In genomic region chr2:238716171-238716570, GRCh38 we compare ENCODE assay signal across 15 cellular contexts.
A peak's percentile ranks its signal among the peaks of the same experiment; 100 is the strongest.
DNase-seq lines count a peak whose midpoint lies in the region; ATAC-seq and TF ChIP-seq lines count a peak whose summit lies in the region.
"Had no signal": no experiment of that assay in that cellular context is flagged by ENCODE, and none has a peak within 500 bp of the region (broad histone marks: within the 10 kb centered on the region; RNA-seq: fewer than 3 reads in every experiment).

No MANE protein-coding gene starts in this region.

- H3K9me3 Mint-ChIP-seq in activated CD4-positive, alpha-beta T cell treated with anti-CD3 and anti-CD28 coated beads, Interleukin-2, amount 10 ng/mL, durations not matched to agents 24 days and 14 days = no peaks in the 10 kb centered on the region
- H3K9me3 Mint-ChIP-seq in activated T-helper 17 cell treated with anti-CD3 and anti-CD28 coated beads, Interleukin-2, amount 50 U/mL, for 72 hours = no peaks in the 10 kb centered on the region
- H3K9me3 Mint-ChIP-seq: CD8-positive, alpha-beta T cell; H9 had no signal

- H3K36me3 ChIP-seq in lung (ENCODE audit: control insufficient read depth in 2 of 2, insufficient read depth in 2 of 2, low read length in 2 of 2) (no peaks in the 10 kb centered on the region), H7 (replicated peaks; ENCODE audit: control insufficient read depth, insufficient read depth, low read length) (no peaks in the 10 kb centered on the region)
- H3K36me3 ChIP-seq: BLaER1 treated with 17β-estradiol and CSF1 and Interleukin-3, amounts not matched to agents 10 nM and 100 nM had no signal

- TF ChIP-seq CTCF in lung (IDR thresholded peaks at IDR 0.05; ENCODE audit: control extremely low read depth, extremely low read depth) = no peak

- peaks cover 0 to 5% of the 10 kb centered on the region in 2 donors for H3K9me3 ChIP-seq in lung (ENCODE audit: control insufficient read depth in 2 of 2, insufficient read depth in 1 of 2, low read length in 1 of 2)

- H3K27ac ChIP-seq in lung (ENCODE audit: low read depth in 1 of 2, low read length in 1 of 2) = no peak overlapping the region
- H3K27ac ChIP-seq: BLaER1 treated with 17β-estradiol and CSF1 and Interleukin-3, amounts not matched to agents 10 nM and 100 nM; GM23248 had no signal

- H3K27me3 ChIP-seq in lung (ENCODE audit: control insufficient read depth, insufficient read depth) (no peaks in the 10 kb centered on the region), H7 (ENCODE audit: control insufficient read depth, insufficient read depth, low read length) (no peaks in the 10 kb centered on the region)
- H3K27me3 ChIP-seq: BLaER1 treated with 17β-estradiol and CSF1 and Interleukin-3, amounts not matched to agents 10 nM and 100 nM had no signal

- no peaks in the 10 kb centered on the region for H3K36me3 Mint-ChIP-seq in activated CD4-positive, alpha-beta T cell treated with anti-CD3 and anti-CD28 coated beads, Interleukin-2, amount 10 ng/mL, durations not matched to agents 24 days and 14 days (ENCODE audit: low read depth)
- no peaks in the 10 kb centered on the region for H3K36me3 Mint-ChIP-seq in activated T-helper 17 cell treated with anti-CD3 and anti-CD28 coated beads, Interleukin-2, amount 50 U/mL, for 72 hours (ENCODE audit: low read depth)
- H3K36me3 Mint-ChIP-seq: CD8-positive, alpha-beta T cell had no signal

- DNase-seq in activated CD4-positive, alpha-beta T cell treated with anti-CD3 and anti-CD28 coated beads, Interleukin-2, amount 10 ng/mL, durations not matched to agents 24 days and 14 days = peak; percentile 30
- no peak for DNase-seq in activated CD4-positive, alpha-beta T cell treated with anti-CD3 and anti-CD28 coated beads for 48 hours
- peak; percentile 18 for DNase-seq in lung (ENCODE audit: low spot score)
- DNase-seq in H7 = no peak
- no peak for DNase-seq in iPS-NIHi11 (ENCODE audit: low spot score)
- DNase-seq in T1000 (lab: John Stamatoyannopoulos, UW) = no peak
- DNase-seq: 8988T; Calu3; CD8-positive, alpha-beta T cell; GDM1; GM23248 had no signal

- H3K4me3 ChIP-seq in lung (no peak overlapping the region), H7 (ENCODE audit: insufficient read depth, low read depth, low read length) (no peak overlapping the region)
- H3K4me3 ChIP-seq: BLaER1 treated with 17β-estradiol and CSF1 and Interleukin-3, amounts not matched to agents 10 nM and 100 nM; GM23248 had no signal

- no peak overlapping the region for H3K4me3 Mint-ChIP-seq in activated CD4-positive, alpha-beta T cell treated with anti-CD3 and anti-CD28 coated beads, Interleukin-2, amount 10 ng/mL, durations not matched to agents 24 days and 14 days
- H3K4me3 Mint-ChIP-seq in activated T-helper 17 cell treated with anti-CD3 and anti-CD28 coated beads, Interleukin-2, amount 50 U/mL, for 72 hours = peak overlapping the region; percentile 24
- H3K4me3 Mint-ChIP-seq: B cell; CD8-positive, alpha-beta T cell; H9 had no signal

- H3K4me1 Mint-ChIP-seq in activated CD4-positive, alpha-beta T cell treated with anti-CD3 and anti-CD28 coated beads, Interleukin-2, amount 10 ng/mL, durations not matched to agents 24 days and 14 days = no peaks in the 10 kb centered on the region
- no peaks in the 10 kb centered on the region for H3K4me1 Mint-ChIP-seq in activated T-helper 17 cell treated with anti-CD3 and anti-CD28 coated beads, Interleukin-2, amount 50 U/mL, for 72 hours
- H3K4me1 Mint-ChIP-seq: B cell had no signal

- WGBS in lung, 2 donors = 85 to 87% methylated on average over 12 of the region's 12 CpGs

- H3K4me1 ChIP-seq in lung (ENCODE audit: control insufficient read depth in 2 of 2, insufficient read depth in 2 of 2, low read length in 2 of 2) = no peaks in the 10 kb centered on the region
- H3K4me1 ChIP-seq: BLaER1 treated with 17β-estradiol and CSF1 and Interleukin-3, amounts not matched to agents 10 nM and 100 nM had no signal

- no peak overlapping the region for H3K27ac Mint-ChIP-seq in activated CD4-positive, alpha-beta T cell treated with anti-CD3 and anti-CD28 coated beads, Interleukin-2, amount 10 ng/mL, durations not matched to agents 24 days and 14 days
- no peak overlapping the region for H3K27ac Mint-ChIP-seq in activated T-helper 17 cell treated with anti-CD3 and anti-CD28 coated beads, Interleukin-2, amount 50 U/mL, for 72 hours
- H3K27ac Mint-ChIP-seq: B cell; CD8-positive, alpha-beta T cell had no signal

- intact Hi-C loops in activated CD4-positive, alpha-beta T cell treated with anti-CD3 and anti-CD28 coated beads, Interleukin-2, amount 10 ng/mL, durations not matched to agents 24 days and 14 days (cut with micrococcal nuclease) = no loop called here

- ATAC-seq in activated T-helper 17 cell treated with anti-CD3 and anti-CD28 coated beads, Interleukin-2, amount 50 U/mL, for 72 hours (replicated peaks) = peak; percentile 48
- no peak for ATAC-seq in lung (ENCODE audit: insufficient read depth, low FRiP score)
- ATAC-seq: CD8-positive, alpha-beta T cell had no signal

- H3K27me3 Mint-ChIP-seq in activated CD4-positive, alpha-beta T cell treated with anti-CD3 and anti-CD28 coated beads, Interleukin-2, amount 10 ng/mL, durations not matched to agents 24 days and 14 days = peaks cover 6% of the 10 kb centered on the region
- peaks cover 30% of the 10 kb centered on the region for H3K27me3 Mint-ChIP-seq in activated T-helper 17 cell treated with anti-CD3 and anti-CD28 coated beads, Interleukin-2, amount 50 U/mL, for 72 hours

Comparison
In these comparisons a context has a peak if more than half of its experiments do, and no peak if none do; other contexts are left out.
1. DNase-seq: peak in activated CD4-positive, alpha-beta T cell treated with anti-CD3 and anti-CD28 coated beads, Interleukin-2, amount 10 ng/mL, durations not matched to agents 24 days and 14 days (single experiment) and lung (single experiment); none in activated CD4-positive, alpha-beta T cell treated with anti-CD3 and anti-CD28 coated beads for 48 hours (single experiment), H7 (single experiment), iPS-NIHi11 (single experiment) and T1000 (single experiment).